In genomic region chr4:168736831-168737230, GRCh38 we compare ENCODE assay signal across 24 cellular contexts.
"Had no signal": no experiment of that assay in that cellular context is flagged by ENCODE, and none has a peak within 500 bp of the region (broad histone marks: within the 10 kb centered on the region; RNA-seq: fewer than 3 reads in every experiment).

No MANE protein-coding gene starts in this region.

- H3K27ac ChIP-seq: body of pancreas, gastrocnemius medialis, neural progenitor cell, suprapubic skin had no signal

- H3K9me3 ChIP-seq: body of pancreas, gastrocnemius medialis, left lung, suprapubic skin, tibial artery had no signal

- H3K4me2 ChIP-seq: neural progenitor cell had no signal

- H3K27me3 ChIP-seq: body of pancreas, gastrocnemius medialis, left lung, neural progenitor cell, suprapubic skin, tibial artery had no signal

- H2AFZ ChIP-seq: neural progenitor cell had no signal

- ATAC-seq: activated CD4-positive, alpha-beta T cell treated with anti-CD3 and anti-CD28 coated beads for 36 hours; activated naive CD4-positive, alpha-beta T cell treated with anti-CD3 and anti-CD28 coated beads, Interleukin-2, amount 50 U/mL, for 72 hours; activated T-cell treated with anti-CD3 and anti-CD28 coated beads, Interleukin-2, amount 50 U/mL, for 72 hours; body of pancreas; effector memory CD8-positive, alpha-beta T cell; gastrocnemius medialis; left lung; sciatic nerve had no signal

- H3K36me3 ChIP-seq: gastrocnemius medialis, left lung, neural progenitor cell, suprapubic skin, tibial artery had no signal

- H3K4me1 ChIP-seq: body of pancreas had no signal

- DNase-seq: activated CD4-positive, alpha-beta T cell treated with anti-CD3 and anti-CD28 coated beads for 36 hours; activated CD4-positive, CD25-positive, alpha-beta regulatory T cell; activated naive CD4-positive, alpha-beta T cell; activated T-cell treated with anti-CD3 and anti-CD28 coated beads for 4 hours; activated T-cell treated with anti-CD3 and anti-CD28 coated beads, Interleukin-2, amount 50 U/mL, for 72 hours; body of pancreas; cortex of kidney; effector memory CD8-positive, alpha-beta T cell; erythroblast; gastrocnemius medialis; glutamatergic neuron; left lung; mesendoderm; naive B cell; occipital lobe; small intestine; stimulated activated naive CD4-positive, alpha-beta T cell; T-helper 1 cell; tibial artery had no signal

- H3K4me3 ChIP-seq: body of pancreas, gastrocnemius medialis, left lung, lung, neural progenitor cell, suprapubic skin, tibial artery had no signal

- H3K9ac ChIP-seq: neural progenitor cell had no signal
